In genomic region chr7:34036069-34036920, GRCh38 we compare ENCODE assay signal across 8 cellular contexts.
DNase-seq lines count a peak whose midpoint lies in the region; ATAC-seq, FAIRE-seq and TF ChIP-seq lines count a peak whose summit lies in the region.

No MANE protein-coding gene starts in this region.

- TF ChIP-seq RAD21 in SK-N-SH (IDR thresholded peaks at IDR 0.05; ENCODE audit: low read length): no peak

- H3K9me1 ChIP-seq in keratinocyte (ENCODE audit: control insufficient read depth, extremely low read depth, insufficient read depth, low read length): no peaks in the 10 kb centered on the region

- FAIRE-seq in keratinocyte (lab: Jason Lieb, UNC): peak; percentile 99
- no peak for FAIRE-seq in HTR-8/SVneo (lab: Jason Lieb, UNC)

- dilution Hi-C loops in keratinocyte (cut with MboI; ENCODE audit: extremely low pct_ligation_motif_present, low sequenced_read_pairs): no loop called here

- H4K20me1 ChIP-seq in SK-N-SH (ENCODE audit: insufficient read depth): no peaks in the 10 kb centered on the region
- no peaks in the 10 kb centered on the region for H4K20me1 ChIP-seq in keratinocyte (ENCODE audit: control insufficient read depth, extremely low read depth, insufficient read depth, low read length)

- intact Hi-C loops in stomach (cut with DNase I; ENCODE audit: low total_unique reads): no loop called here

- H3K9ac ChIP-seq in SK-N-SH (no peak overlapping the region), keratinocyte (ENCODE audit: control insufficient read depth, extremely low read depth, insufficient read depth, low read length) (no peak overlapping the region)

- DNase-seq in SK-N-SH: no peak
- DNase-seq in keratinocyte (ENCODE audit: low read depth, low spot score): no peak
- peak; percentile 83 for DNase-seq in stomach
- DNase-seq in HTR-8/SVneo (ENCODE audit: insufficient read length, low spot score): no peak

- CTCF ChIA-PET in SK-N-SH (lab: Yijun Ruan, JAX): interaction anchor here (1.0 kb wide), 1 partner anchor 11 kb away, joined by 4 read pairs; no protein-coding TSS in a partner anchor

- H3K27me3 ChIP-seq in SK-N-SH (ENCODE audit: insufficient read depth) (no peaks in the 10 kb centered on the region), keratinocyte (ENCODE audit: control insufficient read depth, extremely low read depth, insufficient read depth, low read length) (no peaks in the 10 kb centered on the region), stomach (no peaks in the 10 kb centered on the region)

- no peaks in the 10 kb centered on the region for H3K9me2 ChIP-seq in SK-N-SH

- TF ChIP-seq CTCF in SK-N-SH (IDR thresholded peaks at IDR 0.05) (no peak), VCaP (conservative IDR thresholded peaks at IDR 0.05) (no peak), keratinocyte (optimal IDR thresholded peaks at IDR 0.05 in 1 of 3, IDR thresholded peaks at IDR 0.05 in 1 of 3, conservative IDR thresholded peaks at IDR 0.05 in 1 of 3; ENCODE audit: extremely low read depth in 1 of 3, insufficient read depth in 2 of 3, low read length in 3 of 3) (no peak), stomach (IDR thresholded peaks at IDR 0.05) (no peak)

- H3F3A ChIP-seq in SK-N-SH (replicated peaks; ENCODE audit: insufficient read depth): no peaks in the 10 kb centered on the region

- no peak; the same call in 2 of the 3 replicates for ATAC-seq in SK-N-SH treated with all-trans-retinoic acid at 6 μM for 48 hours
- no peak for ATAC-seq in HG03095 (IDR thresholded peaks at IDR 0.05; ENCODE audit: unreplicated experiment)
- ATAC-seq in HG02970 (IDR thresholded peaks at IDR 0.05; ENCODE audit: low FRiP score, unreplicated experiment): no peak

- no peak for TF ChIP-seq EP300 in SK-N-SH (IDR thresholded peaks at IDR 0.05; ENCODE audit: borderline replicate concordance in 1 of 2, low read depth in 1 of 2, low read length in 1 of 2)
- TF ChIP-seq EP300 in stomach (IDR thresholded peaks at IDR 0.05): no peak

- H3K79me2 ChIP-seq in SK-N-SH (ENCODE audit: insufficient read depth) (no peaks in the 10 kb centered on the region), keratinocyte (ENCODE audit: control insufficient read depth, insufficient read depth, low read length) (no peaks in the 10 kb centered on the region)

- H3K9me3 ChIP-seq in SK-N-SH (no peaks in the 10 kb centered on the region), keratinocyte (ENCODE audit: control insufficient read depth, low read depth, low read length) (no peaks in the 10 kb centered on the region), stomach (no peaks in the 10 kb centered on the region)

- POLR2A ChIA-PET in SK-N-SH (lab: Yijun Ruan, JAX): no interaction called here

- no peak overlapping the region for H3K4me3 ChIP-seq in SK-N-SH (ENCODE audit: low read depth in 2 of 2, low read length in 1 of 2)
- no peak overlapping the region for H3K4me3 ChIP-seq in keratinocyte (ENCODE audit: control insufficient read depth in 2 of 3, extremely low read depth in 1 of 3, insufficient read depth in 2 of 3, low read depth in 1 of 3, low read length in 3 of 3)
- peak overlapping the region in 1 of 4 donors; percentile 2 for H3K4me3 ChIP-seq in stomach

- H3K27ac ChIP-seq in SK-N-SH (ENCODE audit: low read depth in 2 of 2, low read length in 1 of 2) (no peak overlapping the region), VCaP (peak overlapping the region; percentile 35; the same call in 1 of the 2 replicates), keratinocyte (ENCODE audit: control insufficient read depth, insufficient read depth, low read length) (peak overlapping the region; percentile 34), stomach (peak overlapping the region; percentile 5 to 72 (median 53))

- H3K4me1 ChIP-seq in SK-N-SH (ENCODE audit: control insufficient read depth in 1 of 2, insufficient read depth in 2 of 2, low read depth in 1 of 2, low read length in 1 of 2) (peaks cover 0 to 20% of the 10 kb centered on the region in 2 experiments; a peak in 2 of 4 replicates), keratinocyte (ENCODE audit: control insufficient read depth, extremely low read depth, insufficient read depth, low read length) (peaks cover 28% of the 10 kb centered on the region), stomach (peaks cover 0 to 33% (median 18%) of the 10 kb centered on the region in 4 donors)

- H3K36me3 ChIP-seq in SK-N-SH (replicated peaks in 1 of 2; ENCODE audit: control insufficient read depth in 1 of 2, insufficient read depth in 2 of 2, low read length in 1 of 2) (no peaks in the 10 kb centered on the region), keratinocyte (ENCODE audit: control insufficient read depth in 2 of 2, extremely low read depth in 1 of 2, insufficient read depth in 2 of 2, low read length in 2 of 2) (no peaks in the 10 kb centered on the region), stomach (no peaks in the 10 kb centered on the region)

- TF ChIP-seq POLR2A in stomach (IDR thresholded peaks at IDR 0.05): no peak

- peak overlapping the region; percentile 23; the same call in 1 of the 2 replicates for H2AFZ ChIP-seq in SK-N-SH (ENCODE audit: low read depth)
- peak overlapping the region; percentile 56 for H2AFZ ChIP-seq in keratinocyte (ENCODE audit: control insufficient read depth, low read length)

- H3K4me2 ChIP-seq in SK-N-SH (no peak overlapping the region), keratinocyte (ENCODE audit: control insufficient read depth, extremely low read depth, insufficient read depth, low read depth, low read length) (peak overlapping the region; percentile 59)

- 54% methylated on average over 8 of the region's 8 CpGs for WGBS in SK-N-SH (ENCODE audit: low lambda C conversion rate)
- 20 to 36% (median 34%) methylated on average over 8 of the region's 8 CpGs for WGBS in stomach, 5 donors

TF ChIP-seq in SK-N-SH, 30 proteins besides CTCF, POLR2A, EP300 and RAD21 (continues in another document):
- no peak for TF ChIP-seq GABPA (IDR thresholded peaks at IDR 0.05; ENCODE audit: low read depth)
- TF ChIP-seq NFIC (IDR thresholded peaks at IDR 0.05; ENCODE audit: borderline replicate concordance): no peak
- no peak for TF ChIP-seq CHD2 (IDR thresholded peaks at IDR 0.05; ENCODE audit: low read length, partially characterized antibody)
- no peak for TF ChIP-seq SMC3 (IDR thresholded peaks at IDR 0.05; ENCODE audit: low read depth, low read length)
- no peak for TF ChIP-seq MEF2A (IDR thresholded peaks at IDR 0.05; ENCODE audit: borderline replicate concordance, low read depth)
- no peak for TF ChIP-seq RXRA (IDR thresholded peaks at IDR 0.05; ENCODE audit: borderline replicate concordance, low read depth)
- TF ChIP-seq MXI1 (IDR thresholded peaks at IDR 0.05; ENCODE audit: low read depth, low read length): no peak
- TF ChIP-seq MAX (IDR thresholded peaks at IDR 0.05; ENCODE audit: low read depth): no peak
- TF ChIP-seq PBX3 (IDR thresholded peaks at IDR 0.05): no peak
- no peak for TF ChIP-seq GATA2 (CRISPR knock-in tag; IDR thresholded peaks at IDR 0.05)
- no peak for TF ChIP-seq ELF1 (IDR thresholded peaks at IDR 0.05)

TF ChIP-seq in SK-N-SH treated with all-trans-retinoic acid at 6 μM for 48 hours, 23 proteins besides CTCF, POLR2A, EP300 and RAD21:
- no peak for TF ChIP-seq CREB5 (CRISPR knock-in tag; IDR thresholded peaks at IDR 0.05; ENCODE audit: low read depth)

Comparison
In these comparisons a context has a peak if more than half of its experiments do, and no peak if none do; other contexts are left out.
1. H3K27ac ChIP-seq: peak in VCaP (single experiment), keratinocyte (single experiment) and stomach (5 of 5); none in SK-N-SH (0 of 2).